ENCODE assay signal across 9 cellular contexts in the genomic region with DNA sequence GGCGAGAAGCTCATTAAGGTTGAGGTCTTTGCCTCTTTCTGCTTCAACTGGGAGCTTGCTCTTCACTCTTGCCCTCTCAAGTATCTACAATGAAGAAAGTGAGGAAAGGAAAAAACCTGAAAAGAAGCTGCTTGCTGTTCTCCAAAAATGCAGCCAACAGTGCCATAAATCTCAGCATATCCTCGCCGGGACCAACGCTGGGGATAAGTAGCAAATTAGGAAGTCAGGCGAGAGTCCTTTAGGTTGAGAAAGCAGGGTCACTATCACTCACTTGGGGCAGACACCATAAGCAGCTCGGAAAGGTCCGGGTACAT. TPM values are rescaled to one million over a fixed set of nuclear protein-coding genes. Genes with fewer than 3 reads are reported as not detected.
DNase-seq lines count a peak whose midpoint lies in the region; ATAC-seq, FAIRE-seq and TF ChIP-seq lines count a peak whose summit lies in the region.
"Had no signal": no experiment of that assay in that cellular context is flagged by ENCODE, and none has a peak within 500 bp of the region (broad histone marks: within the 10 kb centered on the region; RNA-seq: fewer than 3 reads in every experiment).

No MANE protein-coding gene starts in this region.

- H3K4me1 ChIP-seq in H1 (replicated peaks in 1 of 4; ENCODE audit: control insufficient read depth in 3 of 4, insufficient read depth in 4 of 4, low read length in 3 of 4), result peaks cover 0 to 3% (median 3%) of the 10 kb centered on the region in 4 experiments; a peak in 4 of 7 replicates
- peaks cover 14% of the 10 kb centered on the region for H3K4me1 ChIP-seq in osteoblast (ENCODE audit: insufficient read depth, low read length)

- H3K4ac ChIP-seq in H1 (replicated peaks; ENCODE audit: insufficient read length, low read depth, low read length), result peak overlapping the region; percentile 29

- peak overlapping the region; percentile 81 to 100 (median 97) for H3K9ac ChIP-seq in H1 (replicated peaks in 1 of 4; ENCODE audit: extremely low read depth in 1 of 4, low read depth in 3 of 4, low read length in 3 of 4)

- DNase-seq in activated CD4-positive, alpha-beta T cell treated with anti-CD3 and anti-CD28 coated beads for 36 hours, result no peak
- DNase-seq in activated CD4-positive, alpha-beta T cell treated with anti-CD3 and anti-CD28 coated beads for 48 hours, result no peak
- no peak for DNase-seq in NB4 (ENCODE audit: low read depth)
- no peak for DNase-seq in H1 (ENCODE audit: low read depth in 1 of 2, low spot score in 2 of 2)
- DNase-seq in osteoblast (ENCODE audit: insufficient read length, low spot score, missing footprints), result peak; percentile 36
- DNase-seq in T1000 (lab: John Stamatoyannopoulos, UW), result no peak
- DNase-seq in DMS79 (lab: John Stamatoyannopoulos, UW), result no peak

- H3K27ac ChIP-seq in H1 (ENCODE audit: low read depth, low read length) (peak overlapping the region; percentile 84), osteoblast (ENCODE audit: low read depth, low read length) (peak overlapping the region; percentile 80)

- H3K36me3 Mint-ChIP-seq in activated CD4-positive, alpha-beta T cell treated with anti-CD3 and anti-CD28 coated beads for 36 hours (ENCODE audit: low read depth), result peaks cover 29% of the 10 kb centered on the region

- no peak for TF ChIP-seq EP300 in H1 (IDR thresholded peaks at IDR 0.05; ENCODE audit: borderline replicate concordance in 1 of 2, low read depth in 2 of 2, low read length in 2 of 2)

- H3K4me2 ChIP-seq in H1 (ENCODE audit: insufficient read depth in 1 of 2, low read depth in 2 of 2, low read length in 2 of 2) (peak overlapping the region; percentile 94 to 96), osteoblast (ENCODE audit: insufficient read depth, low read length) (peak overlapping the region; percentile 98)

- H2BK12ac ChIP-seq in H1 (ENCODE audit: low read depth, low read length), result no peak overlapping the region; the same call in 1 of the 2 replicates

- no peak for TF ChIP-seq RAD21 in H1 (IDR thresholded peaks at IDR 0.05 in 1 of 2, conservative IDR thresholded peaks at IDR 0.05 in 1 of 2; ENCODE audit: low read depth in 2 of 2, low read length in 2 of 2)

- no peaks in the 10 kb centered on the region for H3K9me3 Mint-ChIP-seq in activated CD4-positive, alpha-beta T cell treated with anti-CD3 and anti-CD28 coated beads for 36 hours (ENCODE audit: low read depth)

- H3K79me2 ChIP-seq in H1 (ENCODE audit: control insufficient read depth in 1 of 2, insufficient read depth in 2 of 2, low read length in 2 of 2) (peaks cover 37 to 51% of the 10 kb centered on the region in 2 experiments), osteoblast (ENCODE audit: insufficient read depth, low read length) (peaks cover 50% of the 10 kb centered on the region)

- 0 out of 2 replicates have a peak overlapping the region, but pooled peaks have one; percentile 6 for H2AFZ ChIP-seq in H1 (ENCODE audit: low read length)
- H2AFZ ChIP-seq in osteoblast (ENCODE audit: low read length), result peak overlapping the region; percentile 98

- H2BK15ac ChIP-seq in H1 (ENCODE audit: low read length), result no peak overlapping the region

- intact Hi-C loops in activated CD4-positive, alpha-beta T cell treated with anti-CD3 and anti-CD28 coated beads for 36 hours (cut with DNase I, micrococcal nuclease), result loop anchor here (2.0 to 10.0 kb wide), 2 partner anchors 494 to 1704 kb away; a partner anchor contains a TSS

- POLR2A ChIA-PET in activated CD4-positive, alpha-beta T cell treated with anti-CD3 and anti-CD28 coated beads for 36 hours (lab: Charles Lee), result interaction anchor here (0.8 to 1.5 kb wide), 3 partner anchors 8 to 16 kb away, joined by 3 to 18 read pairs (median 3); a partner anchor contains a TSS
- POLR2A ChIA-PET in H1 (lab: Charles Lee; ENCODE audit: partially characterized antibody), result interaction anchor here (0.6 to 2.6 kb wide), 6 partner anchors 9 to 122 kb away, joined by 3 to 19 read pairs (median 4); a partner anchor contains a TSS

- H2BK5ac ChIP-seq in H1 (ENCODE audit: low read depth, low read length), result peak overlapping the region; percentile 66; the same call in 1 of the 2 replicates

- TF ChIP-seq POLR2A in NB4 (IDR thresholded peaks at IDR 0.05; ENCODE audit: extremely low read depth, insufficient read length) (no peak), H1 (IDR thresholded peaks at IDR 0.05; ENCODE audit: control extremely low read depth in 1 of 2, low read depth in 2 of 2, low read length in 2 of 2) (no peak)

- peak overlapping the region; percentile 98; the same call in 1 of the 2 replicates for H4K8ac ChIP-seq in H1 (ENCODE audit: extremely low read depth, insufficient read depth, low read length)

- H4K20me1 ChIP-seq in H1 (replicated peaks in 1 of 2; ENCODE audit: control insufficient read depth in 1 of 2, insufficient read depth in 2 of 2, low read length in 2 of 2) (peaks cover 3% of the 10 kb centered on the region in 2 experiments), osteoblast (ENCODE audit: insufficient read depth, low read length) (peaks cover 6% of the 10 kb centered on the region)

- CTCF ChIA-PET in activated CD4-positive, alpha-beta T cell treated with anti-CD3 and anti-CD28 coated beads for 36 hours (lab: Charles Lee), result interaction anchor here (0.6 to 2.2 kb wide), 7 partner anchors 9 to 643 kb away, joined by 3 to 22 read pairs (median 4); a partner anchor contains a TSS
- CTCF ChIA-PET in H1 (lab: Charles Lee; ENCODE audit: partially characterized antibody), result interaction anchor here (1.0 to 1.1 kb wide), 3 partner anchors 9 to 299 kb away, joined by 3 to 5 read pairs (median 3); a partner anchor contains a TSS

- H3K27me3 Mint-ChIP-seq in activated CD4-positive, alpha-beta T cell treated with anti-CD3 and anti-CD28 coated beads for 36 hours, result no peaks in the 10 kb centered on the region

- peak overlapping the region; percentile 91; the same call in 1 of the 2 replicates for H2AK5ac ChIP-seq in H1 (ENCODE audit: low read depth, low read length)

- H4K5ac ChIP-seq in H1 (ENCODE audit: insufficient read length, low read depth, low read length), result no peak overlapping the region

- H3K23me2 ChIP-seq in H1 (ENCODE audit: low read depth, low read length), result peaks cover 3% of the 10 kb centered on the region; the same call in 1 of the 2 replicates

- H3K27ac Mint-ChIP-seq in activated CD4-positive, alpha-beta T cell treated with anti-CD3 and anti-CD28 coated beads for 36 hours, result peak overlapping the region; percentile 99

- H3K9me3 ChIP-seq in H1 (ENCODE audit: insufficient read depth in 2 of 2, low read depth in 1 of 2, low read length in 1 of 2), result no peaks in the 10 kb centered on the region
- no peaks in the 10 kb centered on the region for H3K9me3 ChIP-seq in osteoblast (ENCODE audit: low read depth, low read length)

- no peak overlapping the region for H4K91ac ChIP-seq in H1 (replicated peaks; ENCODE audit: insufficient read length, low read length)

- H3K56ac ChIP-seq in H1 (replicated peaks; ENCODE audit: insufficient read length, low read depth, low read length), result no peak overlapping the region

- H3K79me1 ChIP-seq in H1 (ENCODE audit: low read depth, low read length), result peaks cover 3% of the 10 kb centered on the region; the same call in 1 of the 2 replicates

- 1% methylated on average over 5 of the region's 7 CpGs; no CpG with 5 or more reads in 1 of the 2 experiments for WGBS in H1 (ENCODE audit: extremely low coverage in 1 of 2, insufficient coverage in 1 of 2, insufficient read length in 1 of 2, insufficient replicate concordance in 2 of 2, low coverage in 1 of 2, low lambda C conversion rate in 2 of 2, missing lambda C conversion rate in 1 of 2), 2 experiments

- no peak overlapping the region for H3K18ac ChIP-seq in H1 (ENCODE audit: extremely low read depth, low read length)

- no peak for FAIRE-seq in H1 (lab: Jason Lieb, UNC)
- FAIRE-seq: islet of Langerhans had no signal

- no peak for TF ChIP-seq CTCF in NB4 (IDR thresholded peaks at IDR 0.05; ENCODE audit: low read depth, low read length)
- TF ChIP-seq CTCF in H1 (IDR thresholded peaks at IDR 0.05; ENCODE audit: control extremely low read depth in 1 of 3, insufficient read depth in 1 of 3, low read depth in 1 of 3, low read length in 3 of 3), result no peak
- no peak for TF ChIP-seq CTCF in osteoblast (IDR thresholded peaks at IDR 0.05; ENCODE audit: extremely low read depth, low read depth, low read length)

- peaks cover 0 to 3% (median 0%) of the 10 kb centered on the region in 4 experiments; a peak in 1 of 8 replicates for H3K36me3 ChIP-seq in H1 (ENCODE audit: control insufficient read depth in 2 of 4, insufficient read depth in 4 of 4, low read length in 3 of 4)
- H3K36me3 ChIP-seq in osteoblast (ENCODE audit: insufficient read depth, low read length), result no peaks in the 10 kb centered on the region

- H3K27me3 ChIP-seq in H1 (replicated peaks in 1 of 4; ENCODE audit: control insufficient read depth in 3 of 4, extremely low read depth in 1 of 4, insufficient read depth in 3 of 4, low read length in 3 of 4), result no peaks in the 10 kb centered on the region
- H3K27me3 ChIP-seq in osteoblast (ENCODE audit: insufficient read depth, low read length), result no peaks in the 10 kb centered on the region

- no peak overlapping the region for H3K14ac ChIP-seq in H1 (ENCODE audit: insufficient read length)

- peak; percentile 34 for ATAC-seq in activated CD4-positive, alpha-beta T cell treated with anti-CD3 and anti-CD28 coated beads for 36 hours
- ATAC-seq in GM19467 (IDR thresholded peaks at IDR 0.05; ENCODE audit: unreplicated experiment), result no peak

- H2BK120ac ChIP-seq in H1 (replicated peaks; ENCODE audit: low read depth, low read length), result no peak overlapping the region

- peak overlapping the region; percentile 98 for H3K4me3 Mint-ChIP-seq in activated CD4-positive, alpha-beta T cell treated with anti-CD3 and anti-CD28 coated beads for 36 hours

- no peak overlapping the region for H2BK20ac ChIP-seq in H1 (ENCODE audit: low read length)

- H3K4me1 Mint-ChIP-seq in activated CD4-positive, alpha-beta T cell treated with anti-CD3 and anti-CD28 coated beads for 36 hours, result peaks cover 39% of the 10 kb centered on the region

- no peak overlapping the region for H3K23ac ChIP-seq in H1 (ENCODE audit: insufficient read length)

- peak overlapping the region; percentile 100 for H3K4me3 ChIP-seq in NB4 (ENCODE audit: low read depth, low read length)
- H3K4me3 ChIP-seq in H1 (ENCODE audit: extremely low read depth in 1 of 4, insufficient read depth in 2 of 4, low read depth in 3 of 4, low read length in 4 of 4), result peak overlapping the region; percentile 86 to 100 (median 100)
- H3K4me3 ChIP-seq in osteoblast (ENCODE audit: insufficient read depth, low read length), result peak overlapping the region; percentile 94

RNA-seq across cellular contexts. Expression of a gene that starts 0.4 kb away (rescaled TPM):
- 100 to 1,000 TPM in 1 of 2 experiments, 10 to 100 TPM in 1; 94.9 to 113 TPM for total RNA-seq in activated CD4-positive, alpha-beta T cell treated with anti-CD3 and anti-CD28 coated beads for 36 hours
- total RNA-seq in H1 (2021; fragmentation: NEBNext Ultra II Directional; extraction: Animal tissue kit (Norgen Biotek cat#: 25700)), result 85.1 and 91.6 TPM in 2 replicates
- polyA plus RNA-seq in H1 (2011; rRNA removed), result 27.1 and 27.6 TPM in 2 replicates
- polyA plus RNA-seq in H1 (2011; cell fraction: cytosol; rRNA removed), result 22.4 TPM
- 20.9 TPM for polyA plus RNA-seq in H1 (2011; cell fraction: nucleus; rRNA removed)
- 23.8 to 42.8 TPM (median 30.2 TPM) in 4 replicates for polyA plus RNA-seq in H1 (2012, experiment 1 of 2)
- 2.4 TPM for polyA plus RNA-seq in H1 (2012, experiment 2 of 2)
- polyA plus RNA-seq in H1 (2013, experiment 1 of 2), result 48.6 TPM
- 52.9 TPM for polyA plus RNA-seq in H1 (2013, experiment 2 of 2)
- 189 and 233 TPM in 2 replicates for polyA minus RNA-seq in H1 (2011; rRNA and poly(A)+ RNA removed)
- polyA minus RNA-seq in H1 (2011; cell fraction: cytosol; rRNA and poly(A)+ RNA removed), result 66.3 TPM
- polyA minus RNA-seq in H1 (2011; cell fraction: nucleus; rRNA and poly(A)+ RNA removed), result 125 TPM
- total RNA-seq in osteoblast, result 25.0 and 32.4 TPM in 2 replicates

RNA-seq across cellular contexts. Expression of a gene that starts 8.6 kb away (rescaled TPM):
- 10 to 100 TPM; 33.6 to 38.3 TPM for total RNA-seq in activated CD4-positive, alpha-beta T cell treated with anti-CD3 and anti-CD28 coated beads for 36 hours
- total RNA-seq in H1 (2021; fragmentation: NEBNext Ultra II Directional; extraction: Animal tissue kit (Norgen Biotek cat#: 25700)), result 37.4 and 38.4 TPM in 2 replicates
- polyA plus RNA-seq in H1 (2011; rRNA removed), result 8.5 and 10.6 TPM in 2 replicates
- polyA plus RNA-seq in H1 (2011; cell fraction: cytosol; rRNA removed), result 14.9 TPM
- polyA plus RNA-seq in H1 (2011; cell fraction: nucleus; rRNA removed), result 18.0 TPM
- 23.5 to 40.2 TPM (median 31.2 TPM) in 4 replicates for polyA plus RNA-seq in H1 (2012, experiment 1 of 2)
- polyA plus RNA-seq in H1 (2012, experiment 2 of 2), result 4.3 TPM
- 29.5 TPM for polyA plus RNA-seq in H1 (2013, experiment 1 of 2)
- 30.3 TPM for polyA plus RNA-seq in H1 (2013, experiment 2 of 2)
- 17.9 and 19.4 TPM in 2 replicates for polyA minus RNA-seq in H1 (2011; rRNA and poly(A)+ RNA removed)
- 20.1 TPM for polyA minus RNA-seq in H1 (2011; cell fraction: cytosol; rRNA and poly(A)+ RNA removed)
- 24.2 TPM for polyA minus RNA-seq in H1 (2011; cell fraction: nucleus; rRNA and poly(A)+ RNA removed)
- total RNA-seq in osteoblast, result 32.2 and 37.7 TPM in 2 replicates
